In genomic region chr4:95267081-95267480, GRCh38 we compare ENCODE assay signal across 16 cellular contexts.
A peak's percentile ranks its signal among the peaks of the same experiment; 100 is the strongest.
DNase-seq lines count a peak whose midpoint lies in the region; TF ChIP-seq lines count a peak whose summit lies in the region.
"Had no signal": no experiment of that assay in that cellular context is flagged by ENCODE, and none has a peak within 500 bp of the region (broad histone marks: within the 10 kb centered on the region; RNA-seq: fewer than 3 reads in every experiment).

No MANE protein-coding gene starts in this region.

- H3K9me3 Mint-ChIP-seq in mesothelial cell of epicardium (no peaks in the 10 kb centered on the region), endodermal cell (no peaks in the 10 kb centered on the region), Caco-2 (ENCODE audit: unreplicated experiment) (no peaks in the 10 kb centered on the region)
- H3K9me3 Mint-ChIP-seq in activated CD4-positive, alpha-beta T cell treated with anti-CD3 and anti-CD28 coated beads, Interleukin-2, amount 10 ng/mL, durations not matched to agents 24 days and 14 days: no peaks in the 10 kb centered on the region

- H3K36me3 Mint-ChIP-seq in mesothelial cell of epicardium (peaks cover 8% of the 10 kb centered on the region), endodermal cell (ENCODE audit: low read depth) (peaks cover 3% of the 10 kb centered on the region), Caco-2 (ENCODE audit: insufficient read depth, unreplicated experiment) (no peaks in the 10 kb centered on the region)
- H3K36me3 Mint-ChIP-seq in activated CD4-positive, alpha-beta T cell treated with anti-CD3 and anti-CD28 coated beads, Interleukin-2, amount 10 ng/mL, durations not matched to agents 24 days and 14 days (ENCODE audit: low read depth): no peaks in the 10 kb centered on the region
- H3K36me3 Mint-ChIP-seq: IgD-negative memory B cell had no signal

- DNase-seq in Daoy (ENCODE audit: low read depth) (peak; percentile 51), RWPE1 (ENCODE audit: low spot score) (peak; percentile 20), dedifferentiated amniotic fluid mesenchymal stem cell (ENCODE audit: extremely low spot score) (peak; percentile 36), mesothelial cell of epicardium (ENCODE audit: low spot score in 2 of 2, unreplicated experiment in 2 of 2) (no peak), endodermal cell (no peak), Caco-2 (no peak), T-helper 9 cell (no peak)
- no peak for DNase-seq in activated CD4-positive, alpha-beta T cell treated with anti-CD3 and anti-CD28 coated beads, Interleukin-2, amount 10 ng/mL, durations not matched to agents 24 days and 14 days
- DNase-seq: activated CD4-positive, alpha-beta T cell treated with anti-CD3 and anti-CD28 coated beads for 48 hours; activated T-cell treated with anti-CD3 and anti-CD28 coated beads, Interleukin-2, amount 50 U/mL, for 1 hour; BE2C; mucosa of descending colon; NCI-H1105 treated with DMSO at 0.1 percent for 48 hours; posterior cingulate gyrus; transverse colon had no signal

- H3K27ac Mint-ChIP-seq in mesothelial cell of epicardium: peak overlapping the region; percentile 73
- no peak overlapping the region for H3K27ac Mint-ChIP-seq in activated CD4-positive, alpha-beta T cell treated with anti-CD3 and anti-CD28 coated beads, Interleukin-2, amount 10 ng/mL, durations not matched to agents 24 days and 14 days
- no peak overlapping the region for H3K27ac Mint-ChIP-seq in endodermal cell
- H3K27ac Mint-ChIP-seq in Caco-2 (ENCODE audit: unreplicated experiment): no peak overlapping the region
- H3K27ac Mint-ChIP-seq: IgD-negative memory B cell had no signal

- no peak overlapping the region for H3K9ac ChIP-seq in endodermal cell (ENCODE audit: extremely low read depth, low read length, poor library complexity, severe bottlenecking)

- intact Hi-C loops in activated CD4-positive, alpha-beta T cell treated with anti-CD3 and anti-CD28 coated beads, Interleukin-2, amount 10 ng/mL, durations not matched to agents 24 days and 14 days (cut with micrococcal nuclease): no loop called here
- intact Hi-C loops in Caco-2 (cut with micrococcal nuclease; ENCODE audit: unreplicated experiment): loop anchor here (5.0 kb wide), 1 partner anchor 100 kb away; no protein-coding TSS in a partner anchor

- BruUV-seq in Caco-2 (replicated peaks; lab: Mats Ljungman, UMichigan): no TSS peak

- no peaks in the 10 kb centered on the region for H3K4me1 ChIP-seq in endodermal cell (ENCODE audit: control insufficient read depth, insufficient read depth, low read length)
- H3K4me1 ChIP-seq in Caco-2: peaks cover 6% of the 10 kb centered on the region; the same call in 1 of the 2 replicates
- H3K4me1 ChIP-seq: transverse colon had no signal

- H3K27me3 ChIP-seq in endodermal cell (ENCODE audit: control insufficient read depth, insufficient read depth, low read length, poor library complexity, severe bottlenecking): no peaks in the 10 kb centered on the region
- H3K27me3 ChIP-seq in Caco-2 (replicated peaks; ENCODE audit: control insufficient read depth, insufficient read depth, low read length): no peaks in the 10 kb centered on the region
- H3K27me3 ChIP-seq: BE2C, transverse colon had no signal

- H3K27me3 Mint-ChIP-seq in mesothelial cell of epicardium (ENCODE audit: low read depth) (no peaks in the 10 kb centered on the region), endodermal cell (ENCODE audit: insufficient read depth) (no peaks in the 10 kb centered on the region), Caco-2 (ENCODE audit: insufficient read depth, unreplicated experiment) (no peaks in the 10 kb centered on the region)
- H3K27me3 Mint-ChIP-seq in activated CD4-positive, alpha-beta T cell treated with anti-CD3 and anti-CD28 coated beads, Interleukin-2, amount 10 ng/mL, durations not matched to agents 24 days and 14 days: no peaks in the 10 kb centered on the region
- H3K27me3 Mint-ChIP-seq: IgD-negative memory B cell had no signal

- no peak overlapping the region for H3K4me3 ChIP-seq in endodermal cell (ENCODE audit: low read length)
- H3K4me3 ChIP-seq in Caco-2 (ENCODE audit: low read depth, low read length): no peak overlapping the region
- H3K4me3 ChIP-seq: mucosa of descending colon, transverse colon had no signal

- H3K27ac ChIP-seq in RWPE1 (no peak overlapping the region), endodermal cell (ENCODE audit: low read depth, low read length) (no peak overlapping the region)
- H3K27ac ChIP-seq: transverse colon had no signal

- CTCF ChIA-PET in RWPE1 (lab: Yijun Ruan, JAX) (no interaction called here), Caco-2 (lab: Charles Lee) (no interaction called here)

- H3K4me3 Mint-ChIP-seq in mesothelial cell of epicardium (no peak overlapping the region), endodermal cell (no peak overlapping the region), Caco-2 (ENCODE audit: unreplicated experiment) (no peak overlapping the region)
- H3K4me3 Mint-ChIP-seq in activated CD4-positive, alpha-beta T cell treated with anti-CD3 and anti-CD28 coated beads, Interleukin-2, amount 10 ng/mL, durations not matched to agents 24 days and 14 days: no peak overlapping the region
- H3K4me3 Mint-ChIP-seq: IgD-negative memory B cell had no signal

- H3K9me3 ChIP-seq in endodermal cell (ENCODE audit: control insufficient read depth, low read length) (no peaks in the 10 kb centered on the region), Caco-2 (no peaks in the 10 kb centered on the region)
- H3K9me3 ChIP-seq: BE2C, mucosa of descending colon, transverse colon had no signal

- POLR2A ChIA-PET in RWPE1 (lab: Yijun Ruan, JAX; ENCODE audit: low non-redundant PET) (no interaction called here), Caco-2 (lab: Charles Lee) (no interaction called here)

- TF ChIP-seq CTCF in RWPE1 (conservative IDR thresholded peaks at IDR 0.05; ENCODE audit: low read depth) (no peak), mesothelial cell of epicardium (IDR thresholded peaks at IDR 0.05; ENCODE audit: unreplicated experiment) (no peak), endodermal cell (conservative IDR thresholded peaks at IDR 0.05) (no peak), Caco-2 (IDR thresholded peaks at IDR 0.05; ENCODE audit: insufficient read depth in 1 of 2, low read depth in 1 of 2, low read length in 1 of 2, severe bottlenecking in 1 of 2, unreplicated experiment in 1 of 2) (no peak)

- H3K4me1 Mint-ChIP-seq in mesothelial cell of epicardium: peaks cover 48% of the 10 kb centered on the region
- H3K4me1 Mint-ChIP-seq in activated CD4-positive, alpha-beta T cell treated with anti-CD3 and anti-CD28 coated beads, Interleukin-2, amount 10 ng/mL, durations not matched to agents 24 days and 14 days: no peaks in the 10 kb centered on the region
- H3K4me1 Mint-ChIP-seq in endodermal cell: peaks cover 3% of the 10 kb centered on the region
- H3K4me1 Mint-ChIP-seq in Caco-2 (ENCODE audit: low read depth, unreplicated experiment): no peaks in the 10 kb centered on the region
- H3K4me1 Mint-ChIP-seq: IgD-negative memory B cell had no signal

- H3K36me3 ChIP-seq in endodermal cell (ENCODE audit: control insufficient read depth, insufficient read depth, low read length) (no peaks in the 10 kb centered on the region), Caco-2 (ENCODE audit: control insufficient read depth, insufficient read depth, low read length) (no peaks in the 10 kb centered on the region)
- H3K36me3 ChIP-seq: transverse colon had no signal

Comparison
In these comparisons a context has a peak if more than half of its experiments do, and no peak if none do; other contexts are left out.
1. DNase-seq: peak in Daoy (single experiment), RWPE1 (single experiment) and dedifferentiated amniotic fluid mesenchymal stem cell (single experiment); none in mesothelial cell of epicardium (0 of 2), activated CD4-positive, alpha-beta T cell treated with anti-CD3 and anti-CD28 coated beads, Interleukin-2, amount 10 ng/mL, durations not matched to agents 24 days and 14 days (single experiment), endodermal cell (single experiment), Caco-2 (0 of 2) and T-helper 9 cell (single experiment).